27 cellular contexts compared by ENCODE assay signal in the genomic region with DNA sequence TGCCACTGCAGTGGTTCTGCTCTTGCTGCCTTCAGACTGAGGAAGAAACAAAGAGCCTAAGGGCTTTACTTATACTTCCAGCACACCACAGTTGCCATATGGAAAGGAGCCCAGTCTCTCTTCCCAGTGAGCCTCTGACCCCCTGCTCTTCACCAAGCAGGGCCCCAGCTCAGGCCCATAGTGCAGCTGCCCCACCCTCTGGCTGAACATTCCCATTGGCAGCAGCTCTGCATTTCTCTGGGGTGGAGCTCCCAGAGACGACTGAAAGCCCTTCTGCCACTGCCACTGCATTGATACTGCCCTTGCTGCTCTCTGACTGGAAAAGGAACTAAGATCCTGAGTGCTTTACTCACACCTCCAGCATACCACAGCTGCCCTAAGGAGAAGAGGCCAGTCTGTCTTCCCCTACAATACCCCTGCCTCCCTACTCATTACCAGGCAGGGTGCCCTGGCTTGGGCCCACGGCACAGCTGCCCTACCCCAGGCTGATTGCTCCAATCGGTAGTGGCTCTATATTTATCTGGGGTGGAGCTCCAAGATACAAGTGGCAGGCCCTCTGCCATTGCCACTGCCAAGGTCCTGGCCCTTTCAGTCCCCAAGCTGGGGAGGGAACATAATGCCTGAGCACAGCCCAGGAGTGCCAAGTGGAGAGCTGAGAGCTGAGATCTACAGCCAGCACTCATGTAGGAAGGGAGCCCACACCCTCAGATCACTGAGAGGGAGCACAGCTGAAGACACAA. TPM values are rescaled to one million over a fixed set of nuclear protein-coding genes. Genes with fewer than 3 reads are reported as not detected.
DNase-seq lines count a peak whose midpoint lies in the region; ATAC-seq and TF ChIP-seq lines count a peak whose summit lies in the region.
"Had no signal": no experiment of that assay in that cellular context is flagged by ENCODE, and none has a peak within 500 bp of the region (broad histone marks: within the 10 kb centered on the region; RNA-seq: fewer than 3 reads in every experiment).

No MANE protein-coding gene starts in this region.

- no peaks in the 10 kb centered on the region for H3K4me1 Mint-ChIP-seq in GM23338
- H3K4me1 Mint-ChIP-seq in activated naive CD4-positive, alpha-beta T cell treated with anti-CD3 and anti-CD28 coated beads for 36 hours (ENCODE audit: low read depth), result peaks cover 28% of the 10 kb centered on the region
- H3K4me1 Mint-ChIP-seq in T-helper 2 cell treated with Interferon-gamma antibody and Interleukin-4, amounts not matched to agents 5 μg/mL and 100 μg/mL, for 36 hours (ENCODE audit: low read depth), result peaks cover 3% of the 10 kb centered on the region
- H3K4me1 Mint-ChIP-seq: IgD-negative memory B cell had no signal

- DNase-seq in GM23338 (ENCODE audit: low spot score) (no peak), adipocyte (ENCODE audit: low read depth) (peak; percentile 14), heart right ventricle (peak; percentile 37 to 38), NCI-H526 (lab: John Stamatoyannopoulos, UW) (no peak)
- DNase-seq in activated naive CD4-positive, alpha-beta T cell treated with anti-CD3 and anti-CD28 coated beads for 36 hours, result no peak
- DNase-seq in T-helper 2 cell treated with Interferon-gamma antibody and Interleukin-4, amounts not matched to agents 5 μg/mL and 100 μg/mL, for 36 hours (ENCODE audit: low spot score), result no peak
- DNase-seq: ACHN; activated gamma-delta T cell; amniotic stem cell; NCI-H1417 treated with DMSO at 0.1 percent for 48 hours; NCI-H2171 treated with DMSO at 0.1 percent for 48 hours; PC-3; retina; SIG-M5; stimulated activated CD4-positive, alpha-beta T cell treated with anti-CD3 and anti-CD28 coated beads, Interleukin-15, amount 100 ng/mL, for 24 hours; substantia nigra; T-cell; uterus had no signal

- WGBS in heart right ventricle, 2 donors, result 8 to 29% methylated on average over 3 of the region's 3 CpGs

- H3K9me2 ChIP-seq in GM23338 (ENCODE audit: insufficient read depth), result no peaks in the 10 kb centered on the region

- no peaks in the 10 kb centered on the region for H3F3A ChIP-seq in GM23338 (replicated peaks; ENCODE audit: low read depth)

- H3K4me3 ChIP-seq in GM23338 (no peak overlapping the region), adipocyte (ENCODE audit: low read length) (no peak overlapping the region), heart right ventricle (no peak overlapping the region), parathyroid adenoma (ENCODE audit: low read depth, low read length) (no peak overlapping the region)
- H3K4me3 ChIP-seq: uterus had no signal

- H3K27ac ChIP-seq in GM23338 (ENCODE audit: low read depth) (no peak overlapping the region), heart right ventricle (peak overlapping the region; percentile 59 to 83 (median 68)), parathyroid adenoma (peak overlapping the region; percentile 53)
- H3K27ac ChIP-seq: C4-2B, epithelial cell of prostate, neutrophil, uterus had no signal

- H3K9me3 ChIP-seq in adipocyte (ENCODE audit: control insufficient read depth, low read length), result peaks cover 16% of the 10 kb centered on the region
- peaks cover 0 to 8% (median 0%) of the 10 kb centered on the region in 11 donors for H3K9me3 ChIP-seq in heart right ventricle
- H3K9me3 ChIP-seq in parathyroid adenoma (ENCODE audit: control insufficient read depth, low read length), result no peaks in the 10 kb centered on the region
- H3K9me3 ChIP-seq: neutrophil, uterus had no signal

- intact Hi-C loops in heart right ventricle (cut with DNase I), result no loop called here
- intact Hi-C loops in activated naive CD4-positive, alpha-beta T cell treated with anti-CD3 and anti-CD28 coated beads for 36 hours (cut with micrococcal nuclease), result no loop called here

- H3K27ac Mint-ChIP-seq in GM23338, result no peak overlapping the region; the same call in 1 of the 2 replicates
- H3K27ac Mint-ChIP-seq in activated naive CD4-positive, alpha-beta T cell treated with anti-CD3 and anti-CD28 coated beads for 36 hours, result no peak overlapping the region
- no peak overlapping the region for H3K27ac Mint-ChIP-seq in T-helper 2 cell treated with Interferon-gamma antibody and Interleukin-4, amounts not matched to agents 5 μg/mL and 100 μg/mL, for 36 hours
- H3K27ac Mint-ChIP-seq: IgD-negative memory B cell had no signal

- H3K79me2 ChIP-seq in GM23338 (replicated peaks; ENCODE audit: insufficient read depth) (no peaks in the 10 kb centered on the region), parathyroid adenoma (no peaks in the 10 kb centered on the region)

- H3K4me3 Mint-ChIP-seq in GM23338, result no peak overlapping the region
- H3K4me3 Mint-ChIP-seq in activated naive CD4-positive, alpha-beta T cell treated with anti-CD3 and anti-CD28 coated beads for 36 hours, result no peak overlapping the region
- no peak overlapping the region for H3K4me3 Mint-ChIP-seq in T-helper 2 cell treated with Interferon-gamma antibody and Interleukin-4, amounts not matched to agents 5 μg/mL and 100 μg/mL, for 36 hours
- H3K4me3 Mint-ChIP-seq: central memory CD8-positive, alpha-beta T cell; IgD-negative memory B cell; T-cell had no signal

- H3K27me3 ChIP-seq in GM23338 (ENCODE audit: insufficient read depth) (no peaks in the 10 kb centered on the region), adipocyte (replicated peaks; ENCODE audit: control insufficient read depth, insufficient read depth, low read length) (peaks cover 31% of the 10 kb centered on the region), heart right ventricle (peaks cover 0 to 63% (median 0%) of the 10 kb centered on the region in 7 donors), parathyroid adenoma (ENCODE audit: control insufficient read depth, insufficient read depth, low read length) (no peaks in the 10 kb centered on the region)
- H3K27me3 ChIP-seq: neutrophil, uterus had no signal

- TF ChIP-seq CTCF in GM23338 (conservative IDR thresholded peaks at IDR 0.05; ENCODE audit: low read depth in 2 of 2) (peak in 1 of 2 experiments; percentile 23; a peak in 1 of 4 replicates), heart right ventricle (IDR thresholded peaks at IDR 0.05) (peak in 2 of 9 donors; percentile 13), parathyroid adenoma (IDR thresholded peaks at IDR 0.05) (no peak)

- H3K27me3 Mint-ChIP-seq in GM23338 (ENCODE audit: insufficient read depth, low read depth, poor library complexity), result peaks cover 1% of the 10 kb centered on the region
- H3K27me3 Mint-ChIP-seq in activated naive CD4-positive, alpha-beta T cell treated with anti-CD3 and anti-CD28 coated beads for 36 hours (ENCODE audit: low read depth), result no peaks in the 10 kb centered on the region
- peaks cover 2% of the 10 kb centered on the region for H3K27me3 Mint-ChIP-seq in T-helper 2 cell treated with Interferon-gamma antibody and Interleukin-4, amounts not matched to agents 5 μg/mL and 100 μg/mL, for 36 hours (ENCODE audit: low read depth)

- no peaks in the 10 kb centered on the region for H3K36me3 ChIP-seq in GM23338 (ENCODE audit: insufficient read depth)
- no peaks in the 10 kb centered on the region for H3K36me3 ChIP-seq in adipocyte (ENCODE audit: control insufficient read depth, insufficient read depth, low read length, severe bottlenecking)
- H3K36me3 ChIP-seq in heart right ventricle, result no peaks in the 10 kb centered on the region
- no peaks in the 10 kb centered on the region for H3K36me3 ChIP-seq in parathyroid adenoma (ENCODE audit: control insufficient read depth, insufficient read depth, low read length)
- H3K36me3 ChIP-seq: neutrophil, uterus had no signal

- H4K20me1 ChIP-seq in GM23338 (replicated peaks; ENCODE audit: insufficient read depth), result no peaks in the 10 kb centered on the region

- no peak overlapping the region for H2AFZ ChIP-seq in GM23338
- H2AFZ ChIP-seq in parathyroid adenoma, result no peak overlapping the region

- H3K4me1 ChIP-seq in GM23338 (ENCODE audit: insufficient read depth), result no peaks in the 10 kb centered on the region
- H3K4me1 ChIP-seq in adipocyte (ENCODE audit: control insufficient read depth, insufficient read depth, low read length), result peaks cover 3% of the 10 kb centered on the region
- H3K4me1 ChIP-seq in heart right ventricle, result peaks cover 0 to 9% (median 0%) of the 10 kb centered on the region in 9 donors
- H3K4me1 ChIP-seq in parathyroid adenoma, result peaks cover 9% of the 10 kb centered on the region
- H3K4me1 ChIP-seq: uterus had no signal

- no peaks in the 10 kb centered on the region for H3K36me3 Mint-ChIP-seq in GM23338 (ENCODE audit: low read depth)
- H3K36me3 Mint-ChIP-seq in activated naive CD4-positive, alpha-beta T cell treated with anti-CD3 and anti-CD28 coated beads for 36 hours (ENCODE audit: low read depth), result no peaks in the 10 kb centered on the region
- no peaks in the 10 kb centered on the region for H3K36me3 Mint-ChIP-seq in T-helper 2 cell treated with Interferon-gamma antibody and Interleukin-4, amounts not matched to agents 5 μg/mL and 100 μg/mL, for 36 hours (ENCODE audit: low read depth)
- H3K36me3 Mint-ChIP-seq: T-cell had no signal

- no peaks in the 10 kb centered on the region; the same call in 2 of the 3 replicates for H3K9me3 Mint-ChIP-seq in GM23338
- peaks cover 3% of the 10 kb centered on the region for H3K9me3 Mint-ChIP-seq in activated naive CD4-positive, alpha-beta T cell treated with anti-CD3 and anti-CD28 coated beads for 36 hours
- no peaks in the 10 kb centered on the region for H3K9me3 Mint-ChIP-seq in T-helper 2 cell treated with Interferon-gamma antibody and Interleukin-4, amounts not matched to agents 5 μg/mL and 100 μg/mL, for 36 hours
- H3K9me3 Mint-ChIP-seq: central memory CD8-positive, alpha-beta T cell; T-cell had no signal

- ATAC-seq in GM23338 (peak; percentile 79), heart right ventricle (peak; percentile 91 to 97 (median 94)), GM19463 (IDR thresholded peaks at IDR 0.05; ENCODE audit: unreplicated experiment) (no peak)
- ATAC-seq: PC-3, T-cell had no signal

- no peak overlapping the region for H3K9ac ChIP-seq in adipocyte (ENCODE audit: low read length)
- no peak overlapping the region for H3K9ac ChIP-seq in parathyroid adenoma

- H3K4me2 ChIP-seq in GM23338, result no peak overlapping the region
- H3K4me2 ChIP-seq in parathyroid adenoma (ENCODE audit: low read length), result no peak overlapping the region

- CTCF ChIA-PET in activated naive CD4-positive, alpha-beta T cell treated with anti-CD3 and anti-CD28 coated beads for 36 hours (lab: Charles Lee), result no interaction called here

TF ChIP-seq in GM23338, 12 proteins besides CTCF, POLR2A, EP300 and RAD21 (continues in another document):
- no peak for TF ChIP-seq NANOG (IDR thresholded peaks at IDR 0.05; ENCODE audit: borderline replicate concordance)
- no peak for TF ChIP-seq CREB1 (CRISPR knock-in tag; IDR thresholded peaks at IDR 0.05; ENCODE audit: low read depth)

RNA-seq across cellular contexts. Expression of gene AWAT2, which starts 36.1 kb away (rescaled TPM):
- total RNA-seq in GM23338 (2014; rRNA removed; shearing (Covaris generic)), result not detected in 2 replicates
- polyA plus RNA-seq in GM23338 (2016; fragmentation: Nextera tagmentation; extraction: Ambion mirVana) (not detected in 2 replicates), heart right ventricle (not detected)
- total RNA-seq in heart right ventricle, result not detected
- total RNA-seq in activated naive CD4-positive, alpha-beta T cell treated with anti-CD3 and anti-CD28 coated beads for 36 hours, result not detected
- total RNA-seq: liver, PC-3, T-cell, uterus had no signal
- polyA plus RNA-seq: IgD-negative memory B cell, liver had no signal

RNA-seq across cellular contexts. Expression of gene OTUD6A, which starts 48.6 kb away (rescaled TPM):
- 0.17 TPM in 1 of 2 replicates, not detected in the other for total RNA-seq in GM23338 (2014; rRNA removed; shearing (Covaris generic))
- not detected in 2 replicates for polyA plus RNA-seq in GM23338 (2016; fragmentation: Nextera tagmentation; extraction: Ambion mirVana)
- not detected for total RNA-seq in heart right ventricle
- polyA plus RNA-seq in heart right ventricle, result not detected
- not detected for total RNA-seq in activated naive CD4-positive, alpha-beta T cell treated with anti-CD3 and anti-CD28 coated beads for 36 hours
- total RNA-seq: liver, MCF 10A, PC-3, T-cell, uterus had no signal
- polyA plus RNA-seq: IgD-negative memory B cell, liver had no signal

Comparison
In these comparisons a context has a peak if more than half of its experiments do, and no peak if none do; other contexts are left out.
1. DNase-seq: peak in adipocyte (single experiment) and heart right ventricle (2 of 2); none in GM23338 (single experiment), activated naive CD4-positive, alpha-beta T cell treated with anti-CD3 and anti-CD28 coated beads for 36 hours (single experiment), T-helper 2 cell treated with Interferon-gamma antibody and Interleukin-4, amounts not matched to agents 5 μg/mL and 100 μg/mL, for 36 hours (single experiment) and NCI-H526 (0 of 2).